Comparison of ENCODE assay signal across 20 cellular contexts in the genomic region with DNA sequence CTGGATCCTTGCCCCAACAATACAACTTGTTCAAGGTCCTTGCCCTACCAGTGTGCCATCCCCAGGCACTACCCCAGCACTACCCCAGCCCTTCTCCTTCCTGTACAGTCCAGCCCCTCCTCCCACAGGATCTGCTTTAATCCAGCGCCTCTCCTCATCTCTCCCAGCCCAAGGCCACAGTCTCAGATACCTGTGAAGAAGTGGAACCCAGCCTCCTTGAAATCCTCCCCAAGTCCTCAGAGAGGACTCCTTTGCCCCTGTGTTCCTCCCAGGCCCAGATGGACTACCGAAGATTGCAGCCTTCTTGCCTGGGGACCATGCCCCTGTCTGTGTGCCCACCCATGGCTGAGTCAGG. TPM values are rescaled to one million over a fixed set of nuclear protein-coding genes. Genes with fewer than 3 reads are reported as not detected.
DNase-seq lines count a peak whose midpoint lies in the region; ATAC-seq lines count a peak whose summit lies in the region.
"Had no signal": no experiment of that assay in that cellular context is flagged by ENCODE, and none has a peak within 500 bp of the region (broad histone marks: within the 10 kb centered on the region; RNA-seq: fewer than 3 reads in every experiment).

No MANE protein-coding gene starts in this region.

- H3K4me3 Mint-ChIP-seq in activated CD4-positive, alpha-beta T cell treated with anti-CD3 and anti-CD28 coated beads, Interleukin-2, amount 10 ng/mL, durations not matched to agents 7 days and 5 days = no peak overlapping the region
- H3K4me3 Mint-ChIP-seq in naive thymus-derived CD8-positive, alpha-beta T cell = no peak overlapping the region
- H3K4me3 Mint-ChIP-seq: GM23338 had no signal

- DNase-seq in activated CD4-positive, alpha-beta T cell treated with anti-CD3 and anti-CD28 coated beads, Interleukin-2, amount 10 ng/mL, durations not matched to agents 7 days and 5 days = no peak
- DNase-seq in activated CD4-positive, alpha-beta T cell treated with anti-CD3 and anti-CD28 coated beads, Interleukin-2, amount 50 U/mL, for 48 hours = no peak
- DNase-seq in naive thymus-derived CD8-positive, alpha-beta T cell = no peak
- DNase-seq in substantia nigra (lab: John Stamatoyannopoulos, UW) (no peak), NCI-H1417 treated with DMSO at 0.1 percent for 48 hours (lab: John Stamatoyannopoulos, UW) (no peak), NCI-H1694 treated with DMSO at 0.1 percent for 48 hours (lab: John Stamatoyannopoulos, UW) (no peak)
- no peak for DNase-seq in stimulated activated CD4-positive, alpha-beta T cell treated with anti-CD3 and anti-CD28 coated beads, Interleukin-4, amount 100 ng/mL, for 24 hours
- DNase-seq: Calu3, KBM-7, NCI-H1048, NCI-H187, NCI-H82, SHP77 had no signal

- CTCF ChIA-PET in activated CD4-positive, alpha-beta T cell treated with anti-CD3 and anti-CD28 coated beads, Interleukin-2, amount 10 ng/mL, durations not matched to agents 7 days and 5 days (lab: Charles Lee) = no interaction called here

- H3K27me3 Mint-ChIP-seq in activated CD4-positive, alpha-beta T cell treated with anti-CD3 and anti-CD28 coated beads, Interleukin-2, amount 10 ng/mL, durations not matched to agents 7 days and 5 days = no peaks in the 10 kb centered on the region
- H3K27me3 Mint-ChIP-seq in naive thymus-derived CD8-positive, alpha-beta T cell = no peaks in the 10 kb centered on the region

- H3K4me1 Mint-ChIP-seq in activated CD4-positive, alpha-beta T cell treated with anti-CD3 and anti-CD28 coated beads, Interleukin-2, amount 10 ng/mL, durations not matched to agents 7 days and 5 days = peaks cover 23% of the 10 kb centered on the region
- H3K4me1 Mint-ChIP-seq in naive thymus-derived CD8-positive, alpha-beta T cell = peaks cover 10 to 15% (median 11%) of the 10 kb centered on the region in 4 donors

- peaks cover 2% of the 10 kb centered on the region for H3K36me3 Mint-ChIP-seq in activated CD4-positive, alpha-beta T cell treated with anti-CD3 and anti-CD28 coated beads, Interleukin-2, amount 10 ng/mL, durations not matched to agents 7 days and 5 days (ENCODE audit: low read depth)
- no peaks in the 10 kb centered on the region for H3K36me3 Mint-ChIP-seq in naive thymus-derived CD8-positive, alpha-beta T cell

- peak overlapping the region; percentile 11 for H3K27ac Mint-ChIP-seq in activated CD4-positive, alpha-beta T cell treated with anti-CD3 and anti-CD28 coated beads, Interleukin-2, amount 10 ng/mL, durations not matched to agents 7 days and 5 days
- H3K27ac Mint-ChIP-seq in naive thymus-derived CD8-positive, alpha-beta T cell = peak overlapping the region in 6 of 10 donors; percentile 9 to 82 (median 72)
- H3K27ac Mint-ChIP-seq: GM23338 had no signal

- no peaks in the 10 kb centered on the region for H3K9me3 Mint-ChIP-seq in activated CD4-positive, alpha-beta T cell treated with anti-CD3 and anti-CD28 coated beads, Interleukin-2, amount 10 ng/mL, durations not matched to agents 7 days and 5 days
- no peaks in the 10 kb centered on the region for H3K9me3 Mint-ChIP-seq in naive thymus-derived CD8-positive, alpha-beta T cell
- H3K9me3 Mint-ChIP-seq: GM23338 had no signal

- no peak for ATAC-seq in naive thymus-derived CD8-positive, alpha-beta T cell
- ATAC-seq: GM23338, Panc1 had no signal

- H3K27ac ChIP-seq in cingulate gyrus (ENCODE audit: low read depth, low read length) (peak overlapping the region; percentile 19), substantia nigra (ENCODE audit: low read depth, low read length, poor library complexity, severe bottlenecking) (peak overlapping the region; percentile 37)
- H3K27ac ChIP-seq: 22Rv1, HL-60 had no signal

- POLR2A ChIA-PET in activated CD4-positive, alpha-beta T cell treated with anti-CD3 and anti-CD28 coated beads, Interleukin-2, amount 10 ng/mL, durations not matched to agents 7 days and 5 days (lab: Charles Lee) = no interaction called here
- POLR2A ChIA-PET in naive thymus-derived CD8-positive, alpha-beta T cell (lab: Charles Lee) = interaction anchor here (1.8 kb wide), 1 partner anchor 15 kb away, joined by 4 read pairs; no protein-coding TSS in a partner anchor

RNA-seq across cellular contexts. Expression of a gene that starts 6.5 kb away (rescaled TPM):
- total RNA-seq in activated CD4-positive, alpha-beta T cell treated with anti-CD3 and anti-CD28 coated beads, Interleukin-2, amount 10 ng/mL, durations not matched to agents 7 days and 5 days = 100 to 1,000 TPM; 176 to 188 TPM
- total RNA-seq in naive thymus-derived CD8-positive, alpha-beta T cell = under 1 TPM; 0.39 to 0.77 TPM
- under 1 TPM in 1 of 3 donors, not detected in 2; 0.59 TPM for polyA plus RNA-seq in naive thymus-derived CD8-positive, alpha-beta T cell

RNA-seq across cellular contexts. Expression of a gene that starts 14.7 kb away (rescaled TPM):
- total RNA-seq in activated CD4-positive, alpha-beta T cell treated with anti-CD3 and anti-CD28 coated beads, Interleukin-2, amount 10 ng/mL, durations not matched to agents 7 days and 5 days = not detected
- not detected for total RNA-seq in naive thymus-derived CD8-positive, alpha-beta T cell
- not detected for polyA plus RNA-seq in naive thymus-derived CD8-positive, alpha-beta T cell
- total RNA-seq: GM23338, NCI-H460 had no signal
- polyA plus RNA-seq: BJ, GM23338 had no signal

RNA-seq across cellular contexts. Expression of a gene that starts 15.5 kb away (rescaled TPM):
- 10 to 100 TPM; 77.1 to 85.0 TPM for total RNA-seq in activated CD4-positive, alpha-beta T cell treated with anti-CD3 and anti-CD28 coated beads, Interleukin-2, amount 10 ng/mL, durations not matched to agents 7 days and 5 days
- total RNA-seq in naive thymus-derived CD8-positive, alpha-beta T cell = 10 to 100 TPM; 30.3 to 30.8 TPM
- 10 to 100 TPM; 39.8 to 49.4 (median 45.4) TPM for polyA plus RNA-seq in naive thymus-derived CD8-positive, alpha-beta T cell

RNA-seq across cellular contexts. Expression of a gene that starts 37.3 kb away (rescaled TPM):
- 10 to 100 TPM; 30.2 to 33.3 TPM for total RNA-seq in activated CD4-positive, alpha-beta T cell treated with anti-CD3 and anti-CD28 coated beads, Interleukin-2, amount 10 ng/mL, durations not matched to agents 7 days and 5 days
- 10 to 100 TPM; 28.5 to 29.8 TPM for total RNA-seq in naive thymus-derived CD8-positive, alpha-beta T cell
- 10 to 100 TPM; 16.8 to 34.7 (median 30.6) TPM for polyA plus RNA-seq in naive thymus-derived CD8-positive, alpha-beta T cell

RNA-seq across cellular contexts. Expression of a gene that starts 37.4 kb away (rescaled TPM):
- total RNA-seq in activated CD4-positive, alpha-beta T cell treated with anti-CD3 and anti-CD28 coated beads, Interleukin-2, amount 10 ng/mL, durations not matched to agents 7 days and 5 days = 10 to 100 TPM; 66.6 to 74.3 TPM
- 100 to 1,000 TPM; 133 to 138 TPM for total RNA-seq in naive thymus-derived CD8-positive, alpha-beta T cell
- 1 to 10 TPM; 2.1 to 7.9 (median 4.9) TPM for polyA plus RNA-seq in naive thymus-derived CD8-positive, alpha-beta T cell

Comparison
In these comparisons a context has a peak if more than half of its experiments do, and no peak if none do; other contexts are left out.
1. RNA of a gene that starts 6.5 kb away (total RNA-seq): 176 to 188 TPM in activated CD4-positive, alpha-beta T cell treated with anti-CD3 and anti-CD28 coated beads, Interleukin-2, amount 10 ng/mL, durations not matched to agents 7 days and 5 days; 0.39 to 0.77 TPM in naive thymus-derived CD8-positive, alpha-beta T cell; every median in the first group is over 100 times any median in the second.